Comparison of ENCODE assay signal across 39 cellular contexts in the genomic region with DNA sequence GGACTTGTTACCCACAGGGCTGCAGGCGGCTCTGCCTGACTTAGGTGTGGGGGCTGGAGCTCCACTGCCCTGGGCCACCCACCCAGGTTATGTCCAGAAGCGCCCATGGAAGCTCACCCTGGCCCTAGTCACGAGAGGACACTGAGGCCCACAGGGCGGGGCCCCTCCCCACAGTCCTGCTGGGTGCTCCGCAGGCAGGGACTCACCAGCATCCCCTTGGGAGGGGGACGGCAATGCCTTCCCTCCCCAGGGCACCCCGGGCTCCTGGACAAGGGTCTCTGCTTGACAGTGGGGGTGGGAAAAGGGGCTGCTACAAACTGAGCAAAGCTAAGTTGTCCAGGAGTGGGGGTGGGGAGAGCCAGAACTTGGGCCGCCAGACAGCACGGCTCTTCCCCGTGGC.
"Had no signal": no experiment of that assay in that cellular context is flagged by ENCODE, and none has a peak within 500 bp of the region (broad histone marks: within the 10 kb centered on the region; RNA-seq: fewer than 3 reads in every experiment).

No MANE protein-coding gene starts in this region.

- H3K4me3 ChIP-seq: adrenal gland, ascending aorta, body of pancreas, breast epithelium, cardiac muscle cell had no signal

- H3K27ac ChIP-seq: adrenal gland, ascending aorta, body of pancreas, brain microvascular endothelial cell, breast epithelium, cardiac muscle cell had no signal

- FAIRE-seq: astrocyte, bronchial epithelial cell had no signal

- H3K36me3 Mint-ChIP-seq: activated naive CD4-positive, alpha-beta T cell treated with anti-CD3 and anti-CD28 coated beads, Interleukin-2, amount 10 ng/mL, durations not matched to agents 7 days and 5 days; activated naive CD4-positive, alpha-beta T cell treated with anti-CD3 and anti-CD28 coated beads, Interleukin-2, amount 50 U/mL, for 24 hours; activated naive CD4-positive, alpha-beta T cell treated with anti-CD3 and anti-CD28 coated beads, Interleukin-2, amount 50 U/mL, for 72 hours; activated naive CD8-positive, alpha-beta T cell; activated naive CD8-positive, alpha-beta T cell treated with anti-CD3 and anti-CD28 coated beads for 36 hours; activated naive CD8-positive, alpha-beta T cell treated with anti-CD3 and anti-CD28 coated beads, Interleukin-2, amount 10 ng/mL, durations not matched to agents 7 days and 5 days had no signal

- H3K4me1 Mint-ChIP-seq: activated naive CD4-positive, alpha-beta T cell treated with anti-CD3 and anti-CD28 coated beads, Interleukin-2, amount 10 ng/mL, durations not matched to agents 7 days and 5 days; activated naive CD4-positive, alpha-beta T cell treated with anti-CD3 and anti-CD28 coated beads, Interleukin-2, amount 50 U/mL, for 24 hours; activated naive CD8-positive, alpha-beta T cell treated with anti-CD3 and anti-CD28 coated beads for 36 hours; activated naive CD8-positive, alpha-beta T cell treated with anti-CD3 and anti-CD28 coated beads, Interleukin-2, amount 10 ng/mL, durations not matched to agents 7 days and 5 days; activated naive CD8-positive, alpha-beta T cell treated with anti-CD3 and anti-CD28 coated beads, Interleukin-2, amount 50 U/mL, for 24 hours; activated T-helper 17 cell treated with anti-CD3 and anti-CD28 coated beads, Interleukin-2, amount 50 U/mL, for 72 hours; brain; central memory CD8-positive, alpha-beta T cell had no signal

- H3K4me3 Mint-ChIP-seq: activated naive CD4-positive, alpha-beta T cell treated with anti-CD3 and anti-CD28 coated beads for 36 hours; activated naive CD4-positive, alpha-beta T cell treated with anti-CD3 and anti-CD28 coated beads, Interleukin-2, amount 10 ng/mL, durations not matched to agents 7 days and 5 days; activated naive CD4-positive, alpha-beta T cell treated with anti-CD3 and anti-CD28 coated beads, Interleukin-2, amount 50 U/mL, for 24 hours; activated naive CD8-positive, alpha-beta T cell; activated naive CD8-positive, alpha-beta T cell treated with anti-CD3 and anti-CD28 coated beads for 36 hours; activated naive CD8-positive, alpha-beta T cell treated with anti-CD3 and anti-CD28 coated beads, Interleukin-2, amount 10 ng/mL, durations not matched to agents 7 days and 5 days; activated naive CD8-positive, alpha-beta T cell treated with anti-CD3 and anti-CD28 coated beads, Interleukin-2, amount 50 U/mL, for 24 hours; activated T-cell treated with anti-CD3 and anti-CD28 coated beads, Interleukin-2, amount 50 U/mL, for 24 hours; activated T-cell treated with anti-CD3 and anti-CD28 coated beads, Interleukin-2, amount 50 U/mL, for 4 hours; activated T-cell treated with anti-CD3 and anti-CD28 coated beads, Interleukin-2, amount 50 U/mL, for 72 hours; activated T-helper 1 cell treated with anti-CD3 and anti-CD28 coated beads, Interleukin-12 subunit alpha, Interleukin-12 subunit beta, Interleukin-2, Interleukin-4 antibody, amounts not matched to agents 30 ng/mL and 10 ng/mL and 1 ng/mL, durations not matched to agents 14 hours and 24 hours and 36 hours; activated T-helper 17 cell treated with anti-CD3 and anti-CD28 coated beads, Interleukin-2, amount 50 U/mL, for 72 hours; brain; central memory CD8-positive, alpha-beta T cell had no signal

- ATAC-seq: activated naive CD4-positive, alpha-beta T cell treated with anti-CD3 and anti-CD28 coated beads, Interleukin-2, amount 50 U/mL, for 72 hours; activated naive CD8-positive, alpha-beta T cell treated with anti-CD3 and anti-CD28 coated beads, Interleukin-2, amount 50 U/mL, for 24 hours; activated T-cell treated with anti-CD3 and anti-CD28 coated beads, Interleukin-2, amount 50 U/mL, for 4 hours; activated T-cell treated with anti-CD3 and anti-CD28 coated beads, Interleukin-2, amount 50 U/mL, for 72 hours; activated T-helper 17 cell treated with anti-CD3 and anti-CD28 coated beads, Interleukin-2, amount 50 U/mL, for 72 hours; body of pancreas had no signal

- H3K27me3 Mint-ChIP-seq: activated naive CD4-positive, alpha-beta T cell treated with anti-CD3 and anti-CD28 coated beads, Interleukin-2, amount 50 U/mL, for 24 hours; activated naive CD8-positive, alpha-beta T cell; activated naive CD8-positive, alpha-beta T cell treated with anti-CD3 and anti-CD28 coated beads for 36 hours; activated naive CD8-positive, alpha-beta T cell treated with anti-CD3 and anti-CD28 coated beads, Interleukin-2, amount 10 ng/mL, durations not matched to agents 7 days and 5 days; activated naive CD8-positive, alpha-beta T cell treated with anti-CD3 and anti-CD28 coated beads, Interleukin-2, amount 50 U/mL, for 24 hours; activated T-cell treated with anti-CD3 and anti-CD28 coated beads, Interleukin-2, amount 50 U/mL, for 24 hours; activated T-helper 17 cell treated with anti-CD3 and anti-CD28 coated beads, Interleukin-2, amount 50 U/mL, for 72 hours had no signal

- H3K4me1 ChIP-seq: adrenal gland, ascending aorta, body of pancreas, breast epithelium had no signal

- H3K9me3 Mint-ChIP-seq: activated naive CD4-positive, alpha-beta T cell treated with anti-CD3 and anti-CD28 coated beads for 36 hours; activated naive CD4-positive, alpha-beta T cell treated with anti-CD3 and anti-CD28 coated beads, Interleukin-2, amount 10 ng/mL, durations not matched to agents 7 days and 5 days; activated naive CD4-positive, alpha-beta T cell treated with anti-CD3 and anti-CD28 coated beads, Interleukin-2, amount 50 U/mL, for 24 hours; activated naive CD4-positive, alpha-beta T cell treated with anti-CD3 and anti-CD28 coated beads, Interleukin-2, amount 50 U/mL, for 72 hours; activated naive CD8-positive, alpha-beta T cell treated with anti-CD3 and anti-CD28 coated beads for 36 hours; activated naive CD8-positive, alpha-beta T cell treated with anti-CD3 and anti-CD28 coated beads, Interleukin-2, amount 10 ng/mL, durations not matched to agents 7 days and 5 days; activated naive CD8-positive, alpha-beta T cell treated with anti-CD3 and anti-CD28 coated beads, Interleukin-2, amount 50 U/mL, for 24 hours; activated T-cell treated with anti-CD3 and anti-CD28 coated beads, Interleukin-2, amount 50 U/mL, for 24 hours; activated T-cell treated with anti-CD3 and anti-CD28 coated beads, Interleukin-2, amount 50 U/mL, for 4 hours; activated T-cell treated with anti-CD3 and anti-CD28 coated beads, Interleukin-2, amount 50 U/mL, for 72 hours; activated T-helper 1 cell treated with anti-CD3 and anti-CD28 coated beads, Interleukin-12 subunit alpha, Interleukin-12 subunit beta, Interleukin-2, Interleukin-4 antibody, amounts not matched to agents 30 ng/mL and 10 ng/mL and 1 ng/mL, durations not matched to agents 14 hours and 24 hours and 36 hours; activated T-helper 17 cell treated with anti-CD3 and anti-CD28 coated beads, Interleukin-2, amount 50 U/mL, for 72 hours; activated T-helper 2 cell treated with anti-CD3 and anti-CD28 coated beads, Interferon-gamma antibody, Interleukin-2, Interleukin-4, amounts not matched to agents 10 μg/mL and 5 μg/mL and 100 μg/mL, durations not matched to agents 14 hours and 24 hours and 36 hours; brain; central memory CD8-positive, alpha-beta T cell had no signal

- H3K36me3 ChIP-seq: adrenal gland, ascending aorta, brain microvascular endothelial cell, breast epithelium, cardiac muscle cell had no signal

- H3K27ac Mint-ChIP-seq: activated naive CD4-positive, alpha-beta T cell treated with anti-CD3 and anti-CD28 coated beads for 36 hours; activated naive CD4-positive, alpha-beta T cell treated with anti-CD3 and anti-CD28 coated beads, Interleukin-2, amount 10 ng/mL, durations not matched to agents 7 days and 5 days; activated naive CD4-positive, alpha-beta T cell treated with anti-CD3 and anti-CD28 coated beads, Interleukin-2, amount 50 U/mL, for 24 hours; activated naive CD4-positive, alpha-beta T cell treated with anti-CD3 and anti-CD28 coated beads, Interleukin-2, amount 50 U/mL, for 72 hours; activated naive CD8-positive, alpha-beta T cell; activated naive CD8-positive, alpha-beta T cell treated with anti-CD3 and anti-CD28 coated beads for 36 hours; activated naive CD8-positive, alpha-beta T cell treated with anti-CD3 and anti-CD28 coated beads, Interleukin-2, amount 10 ng/mL, durations not matched to agents 7 days and 5 days; activated naive CD8-positive, alpha-beta T cell treated with anti-CD3 and anti-CD28 coated beads, Interleukin-2, amount 50 U/mL, for 24 hours; activated T-cell treated with anti-CD3 and anti-CD28 coated beads, Interleukin-2, amount 50 U/mL, for 24 hours; activated T-cell treated with anti-CD3 and anti-CD28 coated beads, Interleukin-2, amount 50 U/mL, for 72 hours; activated T-helper 1 cell treated with anti-CD3 and anti-CD28 coated beads, Interleukin-12 subunit alpha, Interleukin-12 subunit beta, Interleukin-2, Interleukin-4 antibody, amounts not matched to agents 30 ng/mL and 10 ng/mL and 1 ng/mL, durations not matched to agents 14 hours and 24 hours and 36 hours; activated T-helper 17 cell treated with anti-CD3 and anti-CD28 coated beads, Interleukin-2, amount 50 U/mL, for 72 hours; activated T-helper 2 cell treated with anti-CD3 and anti-CD28 coated beads, Interferon-gamma antibody, Interleukin-2, Interleukin-4, amounts not matched to agents 10 μg/mL and 5 μg/mL and 100 μg/mL, durations not matched to agents 14 hours and 24 hours and 36 hours had no signal

- H3K27me3 ChIP-seq: adrenal gland, ascending aorta, body of pancreas, brain microvascular endothelial cell, breast epithelium, cardiac muscle cell had no signal

- DNase-seq: activated effector memory CD4-positive, alpha-beta T cell treated with anti-CD3 and anti-CD28 coated beads, Interleukin-2, amount 50 U/mL, for 16 hours; activated effector memory CD4-positive, alpha-beta T cell treated with Interleukin-2 at 50 U/mL for 16 hours; activated gamma-delta T cell; activated gamma-delta T cell treated with Interleukin-2 at 50 U/mL for 16 hours; activated naive CD4-positive, alpha-beta T cell; activated naive CD4-positive, alpha-beta T cell treated with anti-CD3 and anti-CD28 coated beads for 36 hours; activated naive CD4-positive, alpha-beta T cell treated with anti-CD3 and anti-CD28 coated beads, Interleukin-2, amount 10 ng/mL, durations not matched to agents 7 days and 5 days; activated naive CD4-positive, alpha-beta T cell treated with anti-CD3 and anti-CD28 coated beads, Interleukin-2, amount 50 U/mL, for 16 hours; activated naive CD4-positive, alpha-beta T cell treated with Interleukin-2 at 50 U/mL for 16 hours; activated naive CD8-positive, alpha-beta T cell treated with anti-CD3 and anti-CD28 coated beads for 36 hours; activated naive CD8-positive, alpha-beta T cell treated with anti-CD3 and anti-CD28 coated beads, Interleukin-2, amount 10 ng/mL, durations not matched to agents 7 days and 5 days; activated naive CD8-positive, alpha-beta T cell treated with anti-CD3 and anti-CD28 coated beads, Interleukin-2, amount 50 U/mL, for 24 hours; activated T-cell treated with anti-CD3 and anti-CD28 coated beads, Interleukin-2, amount 50 U/mL, for 24 hours; activated T-cell treated with anti-CD3 and anti-CD28 coated beads, Interleukin-2, amount 50 U/mL, for 4 hours; activated T-cell treated with anti-CD3 and anti-CD28 coated beads, Interleukin-2, amount 50 U/mL, for 48 hours; activated T-cell treated with anti-CD3 and anti-CD28 coated beads, Interleukin-2, amount 50 U/mL, for 72 hours; adrenal gland; amniotic stem cell; amygdala; anterior cingulate cortex; aorta; body of pancreas; brain microvascular endothelial cell; caudate nucleus; central memory CD4-positive, alpha-beta T cell; cerebellar nuclear complex had no signal

- H3K9me3 ChIP-seq: adrenal gland, ascending aorta, body of pancreas, breast epithelium had no signal
